In genomic region chr13:36736119-36736726, GRCh38 we compare ENCODE assay signal across 9 cellular contexts.
A peak's percentile ranks its signal among the peaks of the same experiment; 100 is the strongest.
DNase-seq lines count a peak whose midpoint lies in the region.
"Had no signal": no experiment of that assay in that cellular context is flagged by ENCODE, and none has a peak within 500 bp of the region (broad histone marks: within the 10 kb centered on the region; RNA-seq: fewer than 3 reads in every experiment).

No MANE protein-coding gene starts in this region.

- peak overlapping the region; percentile 80 for H3K27ac ChIP-seq in SK-N-MC
- H3K27ac ChIP-seq in substantia nigra (ENCODE audit: low read depth, low read length, poor library complexity, severe bottlenecking) = no peak overlapping the region
- H3K27ac ChIP-seq: BLaER1 treated with 17β-estradiol and CSF1 and Interleukin-3, amounts not matched to agents 10 nM and 100 nM had no signal

- H3K4me3 ChIP-seq in SK-N-MC = peak overlapping the region; percentile 50
- H3K4me3 ChIP-seq: BLaER1 treated with 17β-estradiol and CSF1 and Interleukin-3, amounts not matched to agents 10 nM and 100 nM had no signal

- DNase-seq in NCI-H1417 (lab: John Stamatoyannopoulos, UW) (peak; percentile 54 to 80 (median 72)), NCI-H1417 treated with DMSO at 0.1 percent for 48 hours (lab: John Stamatoyannopoulos, UW) (no peak), LHCN-M2 (ENCODE audit: low read depth) (peak; percentile 45), SK-N-MC (ENCODE audit: low read depth, low spot score) (peak; percentile 75), cerebellum (ENCODE audit: low spot score) (peak; percentile 38), lung microvascular endothelial cell (ENCODE audit: low read depth in 2 of 2) (peak; percentile 74 to 85), substantia nigra (lab: John Stamatoyannopoulos, UW) (peak in 27 of 49 donors; percentile 0 to 49 (median 16))
- no peak for DNase-seq in effector CD4-positive, alpha-beta T cell

- no peaks in the 10 kb centered on the region for H3K9me3 ChIP-seq in SK-N-MC (ENCODE audit: low read depth, low read length)

- H3K36me3 ChIP-seq in SK-N-MC (ENCODE audit: insufficient read depth, low read length) = no peaks in the 10 kb centered on the region
- H3K36me3 ChIP-seq: BLaER1 treated with 17β-estradiol and CSF1 and Interleukin-3, amounts not matched to agents 10 nM and 100 nM had no signal

- peak overlapping the region; percentile 41 for H3K9ac ChIP-seq in SK-N-MC (ENCODE audit: insufficient read length)
- H3K9ac ChIP-seq: BLaER1 treated with 17β-estradiol and CSF1 and Interleukin-3, amounts not matched to agents 10 nM and 100 nM had no signal

Comparison
In these comparisons a context has a peak if more than half of its experiments do, and no peak if none do; other contexts are left out.
1. DNase-seq: peak in NCI-H1417 (3 of 3), LHCN-M2 (single experiment), SK-N-MC (single experiment), cerebellum (single experiment), lung microvascular endothelial cell (2 of 2) and substantia nigra (27 of 49); none in NCI-H1417 treated with DMSO at 0.1 percent for 48 hours (single experiment) and effector CD4-positive, alpha-beta T cell (single experiment).